In genomic region chr1:169103002-169103401, GRCh38 we compare ENCODE assay signal across 13 cellular contexts. TPM values are rescaled to one million over a fixed set of nuclear protein-coding genes. Genes with fewer than 3 reads are reported as not detected.
A peak's percentile ranks its signal among the peaks of the same experiment; 100 is the strongest.
DNase-seq lines count a peak whose midpoint lies in the region; ATAC-seq, FAIRE-seq and TF ChIP-seq lines count a peak whose summit lies in the region.
"Had no signal": no experiment of that assay in that cellular context is flagged by ENCODE, and none has a peak within 500 bp of the region (broad histone marks: within the 10 kb centered on the region; RNA-seq: fewer than 3 reads in every experiment).

No MANE protein-coding gene starts in this region.

- H3K4me3 ChIP-seq in A549 (no peak overlapping the region), Panc1 (ENCODE audit: low read depth in 2 of 2, low read length in 2 of 2) (no peak overlapping the region), hepatocyte (no peak overlapping the region), trophoblast cell (ENCODE audit: low read depth, low read length) (no peak overlapping the region)

- no peak for TF ChIP-seq CTCF in A549 (IDR thresholded peaks at IDR 0.05)
- no peak for TF ChIP-seq CTCF in Panc1 (IDR thresholded peaks at IDR 0.05)
- TF ChIP-seq CTCF in hepatocyte (IDR thresholded peaks at IDR 0.05; ENCODE audit: poor library complexity): no peak

- peak overlapping the region; percentile 45 for H3K4me2 ChIP-seq in A549
- peak overlapping the region; percentile 59 for H3K4me2 ChIP-seq in hepatocyte
- H3K4me2 ChIP-seq in trophoblast cell (ENCODE audit: low read length): no peak overlapping the region

- intact Hi-C loops in Panc1 (cut with micrococcal nuclease; ENCODE audit: unreplicated experiment): no loop called here
- intact Hi-C loops in activated T-helper 1 cell treated with anti-CD3 and anti-CD28 coated beads, Interleukin-12 subunit alpha, Interleukin-12 subunit beta, Interleukin-2, Interleukin-4 antibody, amounts not matched to agents 30 ng/mL and 10 ng/mL and 1 ng/mL, durations not matched to agents 14 hours and 24 hours and 36 hours (cut with micrococcal nuclease): loop anchor here (5.0 to 10.0 kb wide), 3 partner anchors 658 to 1429 kb away; partner anchors contain the start of gene GORAB

- H3K9me3 ChIP-seq in A549: no peaks in the 10 kb centered on the region
- no peaks in the 10 kb centered on the region for H3K9me3 ChIP-seq in Panc1 (ENCODE audit: control insufficient read depth, insufficient read depth, low read depth, low read length)
- H3K9me3 ChIP-seq in hepatocyte (ENCODE audit: low read depth): no peaks in the 10 kb centered on the region
- H3K9me3 ChIP-seq in trophoblast cell (ENCODE audit: insufficient read depth, low read depth, low read length): no peaks in the 10 kb centered on the region

- ATAC-seq in A549 (no peak), Panc1 (no peak), HG02973 (IDR thresholded peaks at IDR 0.05; ENCODE audit: unreplicated experiment) (no peak)
- ATAC-seq: T-cell had no signal

- peaks cover 3% of the 10 kb centered on the region for H3K36me3 Mint-ChIP-seq in activated T-helper 1 cell treated with anti-CD3 and anti-CD28 coated beads, Interleukin-12 subunit alpha, Interleukin-12 subunit beta, Interleukin-2, Interleukin-4 antibody, amounts not matched to agents 30 ng/mL and 10 ng/mL and 1 ng/mL, durations not matched to agents 14 hours and 24 hours and 36 hours (ENCODE audit: low read depth)
- H3K36me3 Mint-ChIP-seq: T-cell had no signal

- H3K4ac ChIP-seq in trophoblast cell (ENCODE audit: low read depth, low read length): no peak overlapping the region

- no peak for TF ChIP-seq EP300 in A549 (IDR thresholded peaks at IDR 0.05)

- H3K4me1 Mint-ChIP-seq in activated T-helper 1 cell treated with anti-CD3 and anti-CD28 coated beads, Interleukin-12 subunit alpha, Interleukin-12 subunit beta, Interleukin-2, Interleukin-4 antibody, amounts not matched to agents 30 ng/mL and 10 ng/mL and 1 ng/mL, durations not matched to agents 14 hours and 24 hours and 36 hours (ENCODE audit: low read depth): peaks cover 24% of the 10 kb centered on the region

- no peak overlapping the region for H3K14ac ChIP-seq in trophoblast cell (ENCODE audit: low read length)

- TF ChIP-seq RAD21 in A549 (conservative IDR thresholded peaks at IDR 0.05 in 1 of 2, IDR thresholded peaks at IDR 0.05 in 1 of 2): no peak

- H4K12ac ChIP-seq in trophoblast cell (ENCODE audit: low read depth, low read length): no peak overlapping the region

- no peaks in the 10 kb centered on the region for H3K9me2 ChIP-seq in hepatocyte (replicated peaks; ENCODE audit: insufficient read depth)

- H3K27me3 Mint-ChIP-seq in activated T-helper 1 cell treated with anti-CD3 and anti-CD28 coated beads, Interleukin-12 subunit alpha, Interleukin-12 subunit beta, Interleukin-2, Interleukin-4 antibody, amounts not matched to agents 30 ng/mL and 10 ng/mL and 1 ng/mL, durations not matched to agents 14 hours and 24 hours and 36 hours (ENCODE audit: insufficient read depth): peaks cover 5% of the 10 kb centered on the region
- H3K27me3 Mint-ChIP-seq: T-cell had no signal

- H3K27ac ChIP-seq in A549 (peak overlapping the region; percentile 16 to 98; a peak in 5 of 6 replicates), Panc1 (ENCODE audit: low read length) (peak overlapping the region; percentile 19; the same call in 1 of the 2 replicates), hepatocyte (peak overlapping the region; percentile 72), trophoblast cell (ENCODE audit: low read depth, low read length) (peak overlapping the region; percentile 45)

- H3K23ac ChIP-seq in trophoblast cell (ENCODE audit: low read length): no peak overlapping the region

- peaks cover 34% of the 10 kb centered on the region for H3K4me1 ChIP-seq in A549
- H3K4me1 ChIP-seq in Panc1 (ENCODE audit: control insufficient read depth, insufficient read depth, low read length): peaks cover 8% of the 10 kb centered on the region
- peaks cover 23% of the 10 kb centered on the region for H3K4me1 ChIP-seq in hepatocyte (ENCODE audit: insufficient read depth)
- peaks cover 16 to 25% of the 10 kb centered on the region in 2 experiments for H3K4me1 ChIP-seq in trophoblast cell (ENCODE audit: control insufficient read depth in 1 of 2, insufficient read depth in 2 of 2, low read length in 2 of 2)

- peaks cover 30% of the 10 kb centered on the region for H3K79me1 ChIP-seq in trophoblast cell (ENCODE audit: low read length)

- no peak for TF ChIP-seq POLR2A in A549 (IDR thresholded peaks at IDR 0.05; ENCODE audit: low read length)

- no peak for FAIRE-seq in A549 (lab: Jason Lieb, UNC)

- CTCF ChIA-PET in A549 (lab: Yijun Ruan, JAX) (interaction anchor here (1.0 to 1.8 kb wide), 2 partner anchors 10 to 46 kb away, joined by 3 to 4 read pairs; no protein-coding TSS in a partner anchor), Panc1 (lab: Charles Lee) (no interaction called here)

- peaks cover 15% of the 10 kb centered on the region for H3K79me2 ChIP-seq in hepatocyte
- H3K79me2 ChIP-seq in trophoblast cell (ENCODE audit: control insufficient read depth, insufficient read depth, low read length, poor library complexity): peaks cover 15% of the 10 kb centered on the region

- no peak overlapping the region for H3K9ac ChIP-seq in trophoblast cell (ENCODE audit: low read length)

- peak overlapping the region; percentile 34 for H3K18ac ChIP-seq in trophoblast cell (ENCODE audit: low read length)

- WGBS in A549 (ENCODE audit: missing lambda C conversion rate): 93% methylated on average over 5 of the region's 5 CpGs
- 87% methylated on average over 5 of the region's 5 CpGs for whole genome bisulfite sequencing in hepatocyte (ENCODE audit: low lambda C conversion rate, missing lambda C conversion rate)
- no CpG with 5 or more reads among the region's 5 CpGs for WGBS in trophoblast cell (ENCODE audit: extremely low coverage, insufficient coverage, insufficient read length)

- H2BK12ac ChIP-seq in trophoblast cell (ENCODE audit: low read length): peak overlapping the region; percentile 91

- H4K91ac ChIP-seq in trophoblast cell (ENCODE audit: low read depth, low read length): peak overlapping the region; percentile 36

- in situ Hi-C loops in Panc1 (cut with HindIII; ENCODE audit: low pct_unique_long_range_greater_than_20kb, low sequenced_read_pairs): no loop called here

- H3K9me3 Mint-ChIP-seq in activated T-helper 1 cell treated with anti-CD3 and anti-CD28 coated beads, Interleukin-12 subunit alpha, Interleukin-12 subunit beta, Interleukin-2, Interleukin-4 antibody, amounts not matched to agents 30 ng/mL and 10 ng/mL and 1 ng/mL, durations not matched to agents 14 hours and 24 hours and 36 hours: no peaks in the 10 kb centered on the region
- H3K9me3 Mint-ChIP-seq: T-cell had no signal

- peak overlapping the region; percentile 71 for H2AK5ac ChIP-seq in trophoblast cell (ENCODE audit: low read length)

- no TSS peak for BruUV-seq in Panc1 (replicated peaks; lab: Mats Ljungman, UMichigan)

- H4K8ac ChIP-seq in trophoblast cell (ENCODE audit: low read depth, low read length): peak overlapping the region; percentile 23

- H3K27me3 ChIP-seq in Panc1 (ENCODE audit: control insufficient read depth, insufficient read depth, low read length) (no peaks in the 10 kb centered on the region), hepatocyte (no peaks in the 10 kb centered on the region), trophoblast cell (ENCODE audit: insufficient read depth, low read length) (no peaks in the 10 kb centered on the region)

- no peak overlapping the region for H3K27ac Mint-ChIP-seq in activated T-helper 1 cell treated with anti-CD3 and anti-CD28 coated beads, Interleukin-12 subunit alpha, Interleukin-12 subunit beta, Interleukin-2, Interleukin-4 antibody, amounts not matched to agents 30 ng/mL and 10 ng/mL and 1 ng/mL, durations not matched to agents 14 hours and 24 hours and 36 hours
- H3K27ac Mint-ChIP-seq: T-cell had no signal

- DNase-seq in A549 (ENCODE audit: low read depth in 1 of 2, low spot score in 1 of 2) (no peak), Panc1 (ENCODE audit: low read depth, low spot score) (no peak), hepatocyte (ENCODE audit: low spot score) (no peak), trophoblast cell (no peak), NCI-H82 (lab: John Stamatoyannopoulos, UW) (no peak), NCI-H2196 (lab: John Stamatoyannopoulos, UW; ENCODE audit: unreplicated experiment) (no peak)
- DNase-seq in activated T-helper 1 cell treated with anti-CD3 and anti-CD28 coated beads, Interleukin-12 subunit alpha, Interleukin-12 subunit beta, Interleukin-2, Interleukin-4 antibody, amounts not matched to agents 30 ng/mL and 10 ng/mL and 1 ng/mL, durations not matched to agents 14 hours and 24 hours and 36 hours (ENCODE audit: low spot score): no peak
- DNase-seq: activated CD8-positive, alpha-beta memory T cell treated with anti-CD3 and anti-CD28 coated beads for 24 hours; activated effector memory CD4-positive, alpha-beta T cell treated with Interleukin-2 at 50 U/mL for 16 hours; NCI-H1694; NCI-H526; T-cell had no signal

- H2BK5ac ChIP-seq in trophoblast cell (ENCODE audit: low read depth, low read length, poor library complexity): peak overlapping the region; percentile 54

- no peaks in the 10 kb centered on the region for H4K20me1 ChIP-seq in hepatocyte (ENCODE audit: insufficient read depth, poor library complexity, severe bottlenecking)

- H2BK120ac ChIP-seq in trophoblast cell (ENCODE audit: insufficient read depth, low read length, poor library complexity): peak overlapping the region; percentile 43

- POLR2A ChIA-PET in A549 (lab: Yijun Ruan, JAX): no interaction called here
- POLR2A ChIA-PET in Panc1 (lab: Charles Lee): no interaction called here

- no peak overlapping the region for H2AFZ ChIP-seq in hepatocyte
- no peak overlapping the region for H2AFZ ChIP-seq in trophoblast cell (ENCODE audit: insufficient read depth, low read length, poor library complexity)

- H3K36me3 ChIP-seq in Panc1 (ENCODE audit: control insufficient read depth, insufficient read depth, low read length) (peaks cover 1% of the 10 kb centered on the region; the same call in 1 of the 2 replicates), hepatocyte (replicated peaks; ENCODE audit: insufficient read depth, low read depth) (no peaks in the 10 kb centered on the region), trophoblast cell (ENCODE audit: control insufficient read depth in 1 of 2, insufficient read depth in 2 of 2, low read length in 2 of 2) (no peaks in the 10 kb centered on the region)

- no peak overlapping the region for H3K4me3 Mint-ChIP-seq in activated T-helper 1 cell treated with anti-CD3 and anti-CD28 coated beads, Interleukin-12 subunit alpha, Interleukin-12 subunit beta, Interleukin-2, Interleukin-4 antibody, amounts not matched to agents 30 ng/mL and 10 ng/mL and 1 ng/mL, durations not matched to agents 14 hours and 24 hours and 36 hours
- H3K4me3 Mint-ChIP-seq: T-cell had no signal

RNA-seq across cellular contexts. Expression of gene ATP1B1, which starts 3.5 kb away (rescaled TPM):
- polyA plus RNA-seq in A549 (2011; rRNA removed) (323 and 377 TPM in 2 replicates), A549 (2017; fragmentation: RNase III; extraction: RNeasy Plus Mini Kit Qiagen cat#74134 plus additional on column Dnase treatment) (215 to 313 TPM (median 303 TPM) in 3 replicates), hepatocyte (123 and 128 TPM in 2 replicates)
- 74.7 and 88.8 TPM in 2 replicates for polyA plus RNA-seq in A549 (2012; cell fraction: cytosol; rRNA removed)
- 51.7 and 61.3 TPM in 2 replicates for polyA plus RNA-seq in A549 (2012; cell fraction: nucleus; rRNA removed)
- 112 and 115 TPM in 2 replicates for polyA minus RNA-seq in A549 (2011; rRNA and poly(A)+ RNA removed)
- total RNA-seq in Panc1 (2021; ENCODE audit: unreplicated experiment) (118 TPM), hepatocyte (362 and 379 TPM in 2 replicates)
- 80.5 TPM for polyA plus RNA-seq in Panc1 (2012; ENCODE audit: insufficient read length)
- polyA plus RNA-seq in trophoblast cell (2013): 250 and 251 TPM in 2 replicates
- 12.3 TPM in 2 replicates for total RNA-seq in activated T-helper 1 cell treated with anti-CD3 and anti-CD28 coated beads, Interleukin-12 subunit alpha, Interleukin-12 subunit beta, Interleukin-2, Interleukin-4 antibody, amounts not matched to agents 30 ng/mL and 10 ng/mL and 1 ng/mL, durations not matched to agents 14 hours and 24 hours and 36 hours

Comparison
In these comparisons a context has a peak if more than half of its experiments do, and no peak if none do; other contexts are left out.
1. H3K27ac ChIP-seq: peak in every context shown above with its lines; median percentile 72 in hepatocyte; 57 in A549; 45 in trophoblast cell; 19 in Panc1.